15 cellular contexts compared by ENCODE assay signal in genomic region chr2:94759211-94759610, GRCh38.
DNase-seq lines count a peak whose midpoint lies in the region; ATAC-seq and TF ChIP-seq lines count a peak whose summit lies in the region.
"Had no signal": no experiment of that assay in that cellular context is flagged by ENCODE, and none has a peak within 500 bp of the region (broad histone marks: within the 10 kb centered on the region; RNA-seq: fewer than 3 reads in every experiment).

No MANE protein-coding gene starts in this region.

- H3K4me3 ChIP-seq in MG63: no peak overlapping the region

- no peak overlapping the region for H3K27ac Mint-ChIP-seq in activated CD8-positive, alpha-beta T cell treated with anti-CD3 and anti-CD28 coated beads for 36 hours
- H3K27ac Mint-ChIP-seq in activated T-helper 2 cell treated with anti-CD3 and anti-CD28 coated beads, Interferon-gamma antibody, Interleukin-2, Interleukin-4, amounts not matched to agents 10 μg/mL and 5 μg/mL and 100 μg/mL, durations not matched to agents 14 hours and 24 hours and 36 hours: no peak overlapping the region
- no peak overlapping the region for H3K27ac Mint-ChIP-seq in natural killer cell treated with Interleukin-12 subunit alpha and Interleukin-12 subunit beta and Interleukin-15 and Interleukin-18, amount 100 ng/mL, for 72 hours

- CTCF ChIA-PET in activated CD8-positive, alpha-beta T cell treated with anti-CD3 and anti-CD28 coated beads for 36 hours (lab: Charles Lee): no interaction called here

- no peaks in the 10 kb centered on the region for H3K9me3 Mint-ChIP-seq in activated CD8-positive, alpha-beta T cell treated with anti-CD3 and anti-CD28 coated beads for 36 hours
- no peaks in the 10 kb centered on the region for H3K9me3 Mint-ChIP-seq in activated T-helper 2 cell treated with anti-CD3 and anti-CD28 coated beads, Interferon-gamma antibody, Interleukin-2, Interleukin-4, amounts not matched to agents 10 μg/mL and 5 μg/mL and 100 μg/mL, durations not matched to agents 14 hours and 24 hours and 36 hours
- peaks cover 4% of the 10 kb centered on the region for H3K9me3 Mint-ChIP-seq in natural killer cell treated with Interleukin-12 subunit alpha and Interleukin-12 subunit beta and Interleukin-15 and Interleukin-18, amount 100 ng/mL, for 72 hours

- H3K27me3 Mint-ChIP-seq in activated CD8-positive, alpha-beta T cell treated with anti-CD3 and anti-CD28 coated beads for 36 hours: no peaks in the 10 kb centered on the region
- H3K27me3 Mint-ChIP-seq in activated T-helper 2 cell treated with anti-CD3 and anti-CD28 coated beads, Interferon-gamma antibody, Interleukin-2, Interleukin-4, amounts not matched to agents 10 μg/mL and 5 μg/mL and 100 μg/mL, durations not matched to agents 14 hours and 24 hours and 36 hours (ENCODE audit: low read depth): no peaks in the 10 kb centered on the region
- H3K27me3 Mint-ChIP-seq in natural killer cell treated with Interleukin-12 subunit alpha and Interleukin-12 subunit beta and Interleukin-15 and Interleukin-18, amount 100 ng/mL, for 72 hours: no peaks in the 10 kb centered on the region

- no peak for TF ChIP-seq CTCF in activated CD8-positive, alpha-beta T cell treated with anti-CD3 and anti-CD28 coated beads for 36 hours (IDR thresholded peaks at IDR 0.05)

- no peak overlapping the region for H3K4me3 Mint-ChIP-seq in activated CD8-positive, alpha-beta T cell treated with anti-CD3 and anti-CD28 coated beads for 36 hours
- H3K4me3 Mint-ChIP-seq in activated T-helper 2 cell treated with anti-CD3 and anti-CD28 coated beads, Interferon-gamma antibody, Interleukin-2, Interleukin-4, amounts not matched to agents 10 μg/mL and 5 μg/mL and 100 μg/mL, durations not matched to agents 14 hours and 24 hours and 36 hours (ENCODE audit: low read depth): no peak overlapping the region
- H3K4me3 Mint-ChIP-seq in natural killer cell treated with Interleukin-12 subunit alpha and Interleukin-12 subunit beta and Interleukin-15 and Interleukin-18, amount 100 ng/mL, for 72 hours: no peak overlapping the region

- no peaks in the 10 kb centered on the region for H3K4me1 Mint-ChIP-seq in activated CD8-positive, alpha-beta T cell treated with anti-CD3 and anti-CD28 coated beads for 36 hours (ENCODE audit: low read depth)
- H3K4me1 Mint-ChIP-seq in activated T-helper 2 cell treated with anti-CD3 and anti-CD28 coated beads, Interferon-gamma antibody, Interleukin-2, Interleukin-4, amounts not matched to agents 10 μg/mL and 5 μg/mL and 100 μg/mL, durations not matched to agents 14 hours and 24 hours and 36 hours (ENCODE audit: low read depth): peaks cover 2% of the 10 kb centered on the region
- peaks cover 0 to 12% of the 10 kb centered on the region in 2 donors for H3K4me1 Mint-ChIP-seq in natural killer cell treated with Interleukin-12 subunit alpha and Interleukin-12 subunit beta and Interleukin-15 and Interleukin-18, amount 100 ng/mL, for 72 hours (ENCODE audit: low read depth in 2 of 2)

- H3K27me3 ChIP-seq in MG63: no peaks in the 10 kb centered on the region

- POLR2A ChIA-PET in activated CD8-positive, alpha-beta T cell treated with anti-CD3 and anti-CD28 coated beads for 36 hours (lab: Charles Lee): no interaction called here

- DNase-seq in A172 (ENCODE audit: low spot score) (peak; percentile 14), Daoy (ENCODE audit: low read depth) (peak; percentile 45), MG63 (peak; percentile 24), NCI-H1092 treated with DMSO at 0.1 percent for 48 hours (lab: John Stamatoyannopoulos, UW) (no peak)
- DNase-seq in activated CD8-positive, alpha-beta T cell treated with anti-CD3 and anti-CD28 coated beads for 36 hours: peak; percentile 38
- no peak for DNase-seq in activated T-helper 2 cell treated with anti-CD3 and anti-CD28 coated beads, Interferon-gamma antibody, Interleukin-2, Interleukin-4, amounts not matched to agents 10 μg/mL and 5 μg/mL and 100 μg/mL, durations not matched to agents 14 hours and 24 hours and 36 hours (ENCODE audit: low spot score)
- no peak for DNase-seq in natural killer cell treated with Interleukin-12 subunit alpha and Interleukin-12 subunit beta and Interleukin-15 and Interleukin-18, amount 100 ng/mL, for 72 hours (ENCODE audit: low spot score)
- DNase-seq: activated effector memory CD4-positive, alpha-beta T cell treated with anti-CD3 and anti-CD28 coated beads, Interleukin-2, amount 50 U/mL, for 16 hours; dermis blood vessel endothelial cell; foreskin fibroblast; left ventricle myocardium superior; NCI-H69; occipital lobe; stimulated activated CD4-positive, alpha-beta T cell treated with anti-CD3 and anti-CD28 coated beads, Interleukin-4, amount 100 ng/mL, for 24 hours had no signal

- intact Hi-C loops in activated CD8-positive, alpha-beta T cell treated with anti-CD3 and anti-CD28 coated beads for 36 hours (cut with micrococcal nuclease): no loop called here
- intact Hi-C loops in activated T-helper 2 cell treated with anti-CD3 and anti-CD28 coated beads, Interferon-gamma antibody, Interleukin-2, Interleukin-4, amounts not matched to agents 10 μg/mL and 5 μg/mL and 100 μg/mL, durations not matched to agents 14 hours and 24 hours and 36 hours (cut with micrococcal nuclease): no loop called here

- H3K36me3 ChIP-seq in MG63: no peaks in the 10 kb centered on the region

- H3K9me3 ChIP-seq in MG63: no peaks in the 10 kb centered on the region

- H3K36me3 Mint-ChIP-seq in activated CD8-positive, alpha-beta T cell treated with anti-CD3 and anti-CD28 coated beads for 36 hours (ENCODE audit: low read depth): no peaks in the 10 kb centered on the region
- no peaks in the 10 kb centered on the region for H3K36me3 Mint-ChIP-seq in activated T-helper 2 cell treated with anti-CD3 and anti-CD28 coated beads, Interferon-gamma antibody, Interleukin-2, Interleukin-4, amounts not matched to agents 10 μg/mL and 5 μg/mL and 100 μg/mL, durations not matched to agents 14 hours and 24 hours and 36 hours (ENCODE audit: low read depth)
- H3K36me3 Mint-ChIP-seq in natural killer cell treated with Interleukin-12 subunit alpha and Interleukin-12 subunit beta and Interleukin-15 and Interleukin-18, amount 100 ng/mL, for 72 hours: no peaks in the 10 kb centered on the region

- no peak for ATAC-seq in activated CD8-positive, alpha-beta T cell treated with anti-CD3 and anti-CD28 coated beads for 36 hours
- no peak for ATAC-seq in natural killer cell treated with Interleukin-12 subunit alpha and Interleukin-12 subunit beta and Interleukin-15 and Interleukin-18, amount 100 ng/mL, for 72 hours
- ATAC-seq in GM19035 (IDR thresholded peaks at IDR 0.05; ENCODE audit: unreplicated experiment): no peak
- ATAC-seq: left ventricle myocardium superior had no signal

Comparison
In these comparisons a context has a peak if more than half of its experiments do, and no peak if none do; other contexts are left out.
1. DNase-seq: peak in A172 (single experiment), Daoy (single experiment), MG63 (single experiment) and activated CD8-positive, alpha-beta T cell treated with anti-CD3 and anti-CD28 coated beads for 36 hours (single experiment); none in activated T-helper 2 cell treated with anti-CD3 and anti-CD28 coated beads, Interferon-gamma antibody, Interleukin-2, Interleukin-4, amounts not matched to agents 10 μg/mL and 5 μg/mL and 100 μg/mL, durations not matched to agents 14 hours and 24 hours and 36 hours (single experiment), natural killer cell treated with Interleukin-12 subunit alpha and Interleukin-12 subunit beta and Interleukin-15 and Interleukin-18, amount 100 ng/mL, for 72 hours (single experiment) and NCI-H1092 treated with DMSO at 0.1 percent for 48 hours (single experiment).